ENCODE assay signal across 13 cellular contexts in genomic region chrX:1727531-1728027, GRCh38.
DNase-seq lines count a peak whose midpoint lies in the region; ATAC-seq and TF ChIP-seq lines count a peak whose summit lies in the region.
"Had no signal": no experiment of that assay in that cellular context is flagged by ENCODE, and none has a peak within 500 bp of the region (broad histone marks: within the 10 kb centered on the region; RNA-seq: fewer than 3 reads in every experiment).

No MANE protein-coding gene starts in this region.

- no peaks in the 10 kb centered on the region for H3K36me3 ChIP-seq in upper lobe of right lung

- DNase-seq in ELR (ENCODE audit: low read depth): peak; percentile 26
- peak; percentile 93 for DNase-seq in NCI-H226
- DNase-seq in astrocyte of the hippocampus (ENCODE audit: low read depth, low spot score): peak; percentile 55
- DNase-seq in myocyte (ENCODE audit: low read depth): peak; percentile 2
- DNase-seq in upper lobe of right lung: no peak
- DNase-seq: activated effector memory CD4-positive, alpha-beta T cell treated with anti-CD3 and anti-CD28 coated beads, Interleukin-2, amount 50 U/mL, for 16 hours; erythroblast; Kasumi-1; NCI-H446; SIG-M5 had no signal

- ATAC-seq in GM21717 (IDR thresholded peaks at IDR 0.05; ENCODE audit: unreplicated experiment) (no peak), GM21529 (IDR thresholded peaks at IDR 0.05; ENCODE audit: unreplicated experiment) (no peak), HG02798 (IDR thresholded peaks at IDR 0.05; ENCODE audit: poor library complexity, unreplicated experiment) (no peak), upper lobe of right lung (no peak)

- H3K4me1 ChIP-seq in upper lobe of right lung: no peaks in the 10 kb centered on the region

- no peaks in the 10 kb centered on the region for H3K27me3 ChIP-seq in upper lobe of right lung

- TF ChIP-seq CTCF in upper lobe of right lung (IDR thresholded peaks at IDR 0.05): no peak

- intact Hi-C loops in upper lobe of right lung (cut with DNase I): no loop called here

- H3K4me3 ChIP-seq in upper lobe of right lung: no peak overlapping the region

- H3K27ac ChIP-seq in upper lobe of right lung: no peak overlapping the region

- no peaks in the 10 kb centered on the region for H3K9me3 ChIP-seq in upper lobe of right lung
